In the genomic region with DNA sequence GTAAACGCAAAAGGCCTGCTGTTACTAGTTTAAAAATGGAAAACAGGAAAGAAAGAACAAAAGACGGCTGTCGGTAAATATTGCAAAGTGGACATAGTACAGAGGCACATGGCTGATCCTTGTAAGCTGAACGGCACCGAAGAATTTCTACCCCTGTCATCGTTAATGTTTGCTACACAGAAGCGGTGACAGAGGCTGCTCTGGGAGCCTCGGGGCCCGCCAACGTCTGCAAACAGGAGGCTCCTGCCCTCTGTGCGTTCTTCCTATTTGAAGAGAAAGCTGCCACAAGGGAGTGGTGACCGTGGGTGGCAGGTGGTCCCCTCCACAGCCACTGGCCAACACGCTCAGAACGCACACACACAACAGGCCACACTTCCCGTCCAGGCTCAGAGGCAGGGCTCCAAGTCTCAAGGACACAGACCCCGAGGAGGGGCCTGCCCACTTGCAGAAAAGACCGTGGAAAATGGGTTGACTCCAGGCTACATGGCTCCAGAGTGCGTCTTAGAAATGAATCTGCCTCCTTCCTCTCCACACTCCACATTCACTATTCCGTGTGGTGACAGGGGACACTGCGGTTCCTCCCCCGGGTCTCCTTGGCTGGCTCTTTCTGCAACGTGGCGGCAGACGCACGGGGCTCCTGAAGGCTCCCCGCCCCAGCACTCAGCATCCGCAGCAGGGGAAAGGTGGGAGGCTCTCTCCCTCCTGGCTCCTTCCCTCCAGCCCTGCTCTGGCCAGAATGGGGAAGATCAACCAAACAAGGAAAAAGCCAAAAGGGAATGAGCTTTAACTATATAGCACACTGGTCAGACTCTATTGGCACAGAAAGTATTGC, we compare ENCODE assay signal across 26 cellular contexts.
A peak's percentile ranks its signal among the peaks of the same experiment; 100 is the strongest.
DNase-seq lines count a peak whose midpoint lies in the region; ATAC-seq, FAIRE-seq and TF ChIP-seq lines count a peak whose summit lies in the region.
"Had no signal": no experiment of that assay in that cellular context is flagged by ENCODE, and none has a peak within 500 bp of the region (broad histone marks: within the 10 kb centered on the region; RNA-seq: fewer than 3 reads in every experiment).

No MANE protein-coding gene starts in this region.

- TF ChIP-seq EP300 in HepG2 (IDR thresholded peaks at IDR 0.05; ENCODE audit: low read depth in 2 of 2, low read length in 2 of 2) (0 out of 4 replicates have a peak, but pooled peaks of 1 of the 2 experiments have one; percentile 26), HepG2 (CRISPR knock-in tag; IDR thresholded peaks at IDR 0.05; ENCODE audit: borderline replicate concordance) (no peak)

- H4K20me1 ChIP-seq in HepG2 (ENCODE audit: insufficient read depth, low read length) = no peaks in the 10 kb centered on the region

- CTCF ChIA-PET in HepG2 (lab: Yijun Ruan, JAX; ENCODE audit: low intra/inter-chr PET ratio, low total read pairs) = no interaction called here

- H3K9ac ChIP-seq in HepG2 (ENCODE audit: insufficient read depth, low read depth, low read length) = no peak overlapping the region
- H3K9ac ChIP-seq: parathyroid adenoma had no signal

- no peak for TF ChIP-seq RAD21 in HepG2 (CRISPR knock-in tag; IDR thresholded peaks at IDR 0.05)

- in situ Hi-C loops in HepG2 (cut with HindIII; ENCODE audit: extremely low pct_ligation_motif_present, low pct_unique_long_range_greater_than_20kb) = no loop called here

- no peak for FAIRE-seq in bronchial epithelial cell (lab: Jason Lieb, UNC)
- no peak for FAIRE-seq in HepG2 (lab: Jason Lieb, UNC)
- FAIRE-seq: endometrium had no signal

- intact Hi-C loops in heart right ventricle (cut with DNase I) = no loop called here
- intact Hi-C loops in cardiac septum (cut with DNase I) = no loop called here
- intact Hi-C loops in HepG2 (cut with micrococcal nuclease; ENCODE audit: unreplicated experiment) = no loop called here
- intact Hi-C loops in testis (cut with DNase I; ENCODE audit: low total_unique reads) = no loop called here

- 42 to 49% methylated on average over 27 of the region's 27 CpGs for WGBS in heart right ventricle, 2 donors
- WGBS in HepG2 (ENCODE audit: low lambda C conversion rate) = 68% methylated on average over 24 of the region's 27 CpGs
- 53 to 57% methylated on average over 26 to 27 of the region's 27 CpGs for WGBS in testis, 2 donors

- TF ChIP-seq CTCF in heart right ventricle (IDR thresholded peaks at IDR 0.05) = no peak
- TF ChIP-seq CTCF in bronchial epithelial cell (IDR thresholded peaks at IDR 0.05; ENCODE audit: insufficient read depth, low read length, severe bottlenecking) = no peak
- TF ChIP-seq CTCF in HepG2 (CRISPR knock-in tag; IDR thresholded peaks at IDR 0.05) = no peak
- TF ChIP-seq CTCF in testis (IDR thresholded peaks at IDR 0.05) = no peak
- no peak for TF ChIP-seq CTCF in coronary artery (IDR thresholded peaks at IDR 0.05)

- H3K4me1 ChIP-seq in heart right ventricle = peaks cover 0 to 15% (median 3%) of the 10 kb centered on the region in 9 donors
- H3K4me1 ChIP-seq in HepG2 (ENCODE audit: insufficient read depth, low read length) = peaks cover 38% of the 10 kb centered on the region
- H3K4me1 ChIP-seq in testis = no peaks in the 10 kb centered on the region
- H3K4me1 ChIP-seq: breast epithelium, parathyroid adenoma, sigmoid colon, vagina had no signal

- no TSS peak for BruUV-seq in HepG2 (replicated peaks; lab: Mats Ljungman, UMichigan)

- TF ChIP-seq POLR2A in HepG2 (IDR thresholded peaks at IDR 0.05; ENCODE audit: insufficient read depth in 1 of 2, low read depth in 2 of 2, low read length in 2 of 2) (no peak), testis (IDR thresholded peaks at IDR 0.05) (no peak)

- no peaks in the 10 kb centered on the region for H3K9me3 ChIP-seq in heart right ventricle
- H3K9me3 ChIP-seq in HepG2 (ENCODE audit: low read length) = no peaks in the 10 kb centered on the region
- no peaks in the 10 kb centered on the region for H3K9me3 ChIP-seq in testis
- H3K9me3 ChIP-seq: breast epithelium, sigmoid colon, vagina had no signal

- peak overlapping the region in 3 of 10 donors; percentile 18 to 47 (median 37) for H3K27ac ChIP-seq in heart right ventricle
- H3K27ac ChIP-seq in HepG2 (ENCODE audit: extremely low read length, insufficient read depth, low read length) = peak overlapping the region; percentile 52
- no peak overlapping the region for H3K27ac ChIP-seq in testis
- no peak overlapping the region for H3K27ac ChIP-seq in coronary artery
- H3K27ac ChIP-seq: breast epithelium, parathyroid adenoma, sigmoid colon, vagina had no signal

- peak in 6 of 8 donors; percentile 33 to 46 (median 42) for ATAC-seq in heart right ventricle
- peak; percentile 84 for ATAC-seq in HepG2
- ATAC-seq: activated T-cell treated with anti-CD3 and anti-CD28 coated beads, Interleukin-2, amount 50 U/mL, for 72 hours; left lobe of liver; SK-N-SH treated with all-trans-retinoic acid at 6 μM for 48 hours; stimulated activated naive CD8-positive, alpha-beta T cell treated with anti-CD3 and anti-CD28 coated beads, Interleukin-15, Interleukin-2, amounts not matched to agents 100 U/mL and 50 U/mL, for 24 hours had no signal

- DNase-seq in heart right ventricle = no peak
- DNase-seq in cardiac septum (ENCODE audit: low spot score) = no peak
- peak; percentile 54 for DNase-seq in bronchial epithelial cell (ENCODE audit: low read depth)
- DNase-seq in HepG2 (ENCODE audit: low spot score) = peak; percentile 63
- DNase-seq in testis = peak; percentile 57
- DNase-seq in coronary artery (ENCODE audit: low spot score) = no peak
- DNase-seq in activated CD4-positive, alpha-beta T cell treated with anti-CD3 and anti-CD28 coated beads, Interleukin-2, amount 50 U/mL, for 48 hours = no peak
- no peak for DNase-seq in DMS 273 treated with DMSO at 0.1 percent for 48 hours (lab: John Stamatoyannopoulos, UW)
- DNase-seq: activated CD4-positive, alpha-beta T cell treated with anti-CD3 and anti-CD28 coated beads for 48 hours; activated naive CD4-positive, alpha-beta T cell treated with anti-CD3 and anti-CD28 coated beads, Interleukin-2, amount 10 ng/mL, durations not matched to agents 7 days and 5 days; activated T-cell treated with anti-CD3 and anti-CD28 coated beads, Interleukin-2, amount 50 U/mL, for 72 hours; amygdala; COR-L47; KG1; MM.1S; NCI-H1436 treated with DMSO at 0.1 percent for 48 hours; NCI-H526 treated with DMSO at 0.1 percent for 48 hours; sigmoid colon; stimulated activated naive CD8-positive, alpha-beta T cell treated with anti-CD3 and anti-CD28 coated beads, Interleukin-15, Interleukin-2, amounts not matched to agents 100 U/mL and 50 U/mL, for 24 hours; T-helper 2 cell had no signal

- H3K27me3 ChIP-seq in heart right ventricle (no peaks in the 10 kb centered on the region), bronchial epithelial cell (ENCODE audit: control insufficient read depth, insufficient read depth, low read length) (no peaks in the 10 kb centered on the region), HepG2 (ENCODE audit: control insufficient read depth in 1 of 2, insufficient read depth in 2 of 2, low read length in 2 of 2) (no peaks in the 10 kb centered on the region), testis (no peaks in the 10 kb centered on the region)
- H3K27me3 ChIP-seq: breast epithelium, sigmoid colon, vagina had no signal

- H2AFZ ChIP-seq in HepG2 (ENCODE audit: low read length) = no peak overlapping the region
- H2AFZ ChIP-seq: parathyroid adenoma had no signal

- POLR2A ChIA-PET in HepG2 (lab: Yijun Ruan, JAX) = no interaction called here

- peaks cover 0 to 45% (median 0%) of the 10 kb centered on the region in 9 donors for H3K36me3 ChIP-seq in heart right ventricle
- no peaks in the 10 kb centered on the region for H3K36me3 ChIP-seq in bronchial epithelial cell (ENCODE audit: control insufficient read depth, insufficient read depth, low read length)
- peaks cover 6 to 12% of the 10 kb centered on the region in 2 experiments; a peak in 3 of 5 replicates for H3K36me3 ChIP-seq in HepG2 (replicated peaks in 1 of 2; ENCODE audit: control insufficient read depth in 1 of 2, insufficient read depth in 2 of 2, low read length in 2 of 2)
- H3K36me3 ChIP-seq in testis (ENCODE audit: low read depth, missing control alignments) = no peaks in the 10 kb centered on the region
- H3K36me3 ChIP-seq: breast epithelium had no signal

- no peaks in the 10 kb centered on the region for H3K79me2 ChIP-seq in HepG2 (ENCODE audit: insufficient read depth, low read length)
- H3K79me2 ChIP-seq: parathyroid adenoma had no signal

- peak overlapping the region; percentile 30 for H3K4me2 ChIP-seq in HepG2 (ENCODE audit: low read depth, low read length)

- H3K4me3 ChIP-seq in heart right ventricle = peak overlapping the region in 1 of 10 donors; percentile 5
- H3K4me3 ChIP-seq in bronchial epithelial cell (ENCODE audit: low read depth, low read length) = no peak overlapping the region
- H3K4me3 ChIP-seq in HepG2 (replicated peaks in 1 of 3; ENCODE audit: insufficient read depth in 1 of 3, low read depth in 2 of 3, low read length in 3 of 3) = no peak overlapping the region; a peak in 1 of 6 replicates
- no peak overlapping the region for H3K4me3 ChIP-seq in testis
- H3K4me3 ChIP-seq in coronary artery = no peak overlapping the region
- H3K4me3 ChIP-seq: breast epithelium, sigmoid colon, vagina had no signal

TF ChIP-seq in HepG2, 621 proteins besides CTCF, POLR2A, EP300 and RAD21 (continues in another document):
- no peak for TF ChIP-seq AHR (CRISPR knock-in tag; IDR thresholded peaks at IDR 0.05)

Comparison
In these comparisons a context has a peak if more than half of its experiments do, and no peak if none do; other contexts are left out.
1. DNase-seq: peak in bronchial epithelial cell (single experiment), HepG2 (single experiment) and testis (single experiment); none in heart right ventricle (0 of 2), cardiac septum (single experiment), coronary artery (single experiment), activated CD4-positive, alpha-beta T cell treated with anti-CD3 and anti-CD28 coated beads, Interleukin-2, amount 50 U/mL, for 48 hours (0 of 2) and DMS 273 treated with DMSO at 0.1 percent for 48 hours (single experiment).